Comparison of ENCODE assay signal across 1 cellular context in genomic region chr19:38335949-38336637, GRCh38.
TF ChIP-seq lines count a peak whose summit lies in the region.

No MANE protein-coding gene starts in this region.

TF ChIP-seq in K562, 482 proteins besides CTCF, POLR2A, EP300 and RAD21 (continued from another document and continues in another):
- TF ChIP-seq ZBTB34 (CRISPR knock-in tag; IDR thresholded peaks at IDR 0.05) = no peak
- TF ChIP-seq FOXJ3 (CRISPR knock-in tag; IDR thresholded peaks at IDR 0.05) = no peak
- TF ChIP-seq MAFF (IDR thresholded peaks at IDR 0.05; ENCODE audit: low read length) = no peak
- TF ChIP-seq NR2C2 (CRISPR knock-in tag; IDR thresholded peaks at IDR 0.05) = no peak
- TF ChIP-seq NR2C2 (tag; IDR thresholded peaks at IDR 0.05) = peak; percentile 40; the same call in 1 of the 2 replicates
- TF ChIP-seq WHSC1 (IDR thresholded peaks at IDR 0.05; ENCODE audit: low read length) = no peak
- TF ChIP-seq RAD51 (IDR thresholded peaks at IDR 0.05; ENCODE audit: borderline replicate concordance, low read depth) = no peak
- TF ChIP-seq BACH1 (tag; IDR thresholded peaks at IDR 0.05) = no peak
- TF ChIP-seq BRF1 (IDR thresholded peaks at IDR 0.05; ENCODE audit: borderline replicate concordance, extremely low read depth, insufficient read length) = no peak
- no peak for TF ChIP-seq XRCC3 (IDR thresholded peaks at IDR 0.05)
- no peak for TF ChIP-seq ZNF778 (CRISPR knock-in tag; IDR thresholded peaks at IDR 0.05)
- no peak for TF ChIP-seq MAX (CRISPR knock-in tag; IDR thresholded peaks at IDR 0.05)
- peak; percentile 11; the same call in 1 of the 2 replicates for TF ChIP-seq NFIC (IDR thresholded peaks at IDR 0.05)
- no peak for TF ChIP-seq ZNF395 (CRISPR knock-in tag; IDR thresholded peaks at IDR 0.05)
- TF ChIP-seq ZNF184 (CRISPR knock-in tag; IDR thresholded peaks at IDR 0.05) = no peak
- TF ChIP-seq FIP1L1 (IDR thresholded peaks at IDR 0.05; ENCODE audit: low read depth, low read length, poor library complexity, severe bottlenecking) = peak; percentile 7
- TF ChIP-seq BRF2 (IDR thresholded peaks at IDR 0.05; ENCODE audit: borderline replicate concordance, insufficient read depth, insufficient read length) = no peak
- TF ChIP-seq MYNN (IDR thresholded peaks at IDR 0.05) = no peak
- TF ChIP-seq MYNN (CRISPR knock-in tag; IDR thresholded peaks at IDR 0.05) = no peak
- TF ChIP-seq ZNF280A (IDR thresholded peaks at IDR 0.05; ENCODE audit: low read depth, partially characterized antibody) = peak; percentile 11
- TF ChIP-seq FOXP1 (CRISPR knock-in tag; IDR thresholded peaks at IDR 0.05) = no peak
- TF ChIP-seq ZBTB40 (IDR thresholded peaks at IDR 0.05) = peak; percentile 58; the same call in 1 of the 2 replicates
- TF ChIP-seq ZBTB40 (CRISPR knock-in tag; IDR thresholded peaks at IDR 0.05) = no peak
- TF ChIP-seq HMGN3 (IDR thresholded peaks at IDR 0.05; ENCODE audit: borderline replicate concordance, extremely low read depth, insufficient read length, low read depth, low read length) = peak; percentile 25
- no peak for TF ChIP-seq GATAD2B (IDR thresholded peaks at IDR 0.05; ENCODE audit: borderline replicate concordance)
- TF ChIP-seq TBL1XR1 (IDR thresholded peaks at IDR 0.05; ENCODE audit: low read length in 2 of 2) = no peak
- TF ChIP-seq CBFA2T2 (conservative IDR thresholded peaks at IDR 0.05) = no peak
- TF ChIP-seq ZNF512 (tag; IDR thresholded peaks at IDR 0.05) = peak; percentile 96
- TF ChIP-seq REST (CRISPR knock-in tag; IDR thresholded peaks at IDR 0.05; ENCODE audit: low read depth) = no peak
- TF ChIP-seq NFRKB (IDR thresholded peaks at IDR 0.05; ENCODE audit: low read depth) = peak; percentile 73
- peak in 2 of 3 experiments; percentile 66 to 83 for TF ChIP-seq YY1 (IDR thresholded peaks at IDR 0.05; ENCODE audit: borderline replicate concordance in 1 of 3, control insufficient read depth in 1 of 3, extremely low read depth in 1 of 3, insufficient read depth in 3 of 3, insufficient read length in 1 of 3, insufficient replicate concordance in 2 of 3, low read depth in 1 of 3, low read length in 2 of 3)
- peak in 1 of 2 experiments; percentile 52; a peak in 3 of 4 replicates for TF ChIP-seq FOXK2 (conservative IDR thresholded peaks at IDR 0.05 in 1 of 2, IDR thresholded peaks at IDR 0.05 in 1 of 2; ENCODE audit: low read depth in 2 of 2)
- no peak for TF ChIP-seq MITF (IDR thresholded peaks at IDR 0.05)
- no peak for TF ChIP-seq KAT7 (CRISPR knock-in tag; IDR thresholded peaks at IDR 0.05; ENCODE audit: borderline replicate concordance)
- no peak for TF ChIP-seq HOXB6 (CRISPR knock-in tag; IDR thresholded peaks at IDR 0.05; ENCODE audit: borderline replicate concordance)
- no peak for TF ChIP-seq MEF2D (tag; conservative IDR thresholded peaks at IDR 0.05; ENCODE audit: low read depth)
- peak; percentile 52; the same call in 1 of the 2 replicates for TF ChIP-seq GABPA (tag; conservative IDR thresholded peaks at IDR 0.05; ENCODE audit: low read depth)
